In the genomic region with DNA sequence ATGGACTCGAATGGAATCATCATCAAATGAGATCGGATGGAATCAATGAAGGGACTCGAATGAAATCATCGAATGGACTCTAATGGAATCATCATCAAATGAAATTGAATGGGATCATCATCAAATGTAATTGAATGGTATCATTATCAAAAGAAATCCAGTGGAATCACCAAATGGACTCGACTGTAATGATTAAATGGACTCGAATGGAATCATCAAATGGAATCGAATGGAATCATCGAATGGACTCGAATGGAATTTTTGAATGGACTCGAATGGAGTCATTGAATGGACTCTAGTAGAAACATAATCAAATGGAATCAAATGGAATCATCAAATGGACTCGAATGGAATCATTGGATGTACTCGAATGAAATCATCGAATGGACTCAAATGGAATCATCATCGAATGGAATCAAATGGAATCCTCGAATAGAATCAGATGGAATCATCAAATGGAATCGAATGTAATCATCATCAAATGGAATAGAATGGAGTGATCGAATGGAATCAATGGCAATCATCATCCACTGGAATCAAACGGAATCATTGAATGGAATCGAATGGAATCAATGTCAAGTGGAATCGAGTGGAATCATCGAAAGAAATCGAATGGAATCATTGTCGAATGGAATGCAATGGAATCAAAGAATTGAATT, we compare ENCODE assay signal across 8 cellular contexts.
A peak's percentile ranks its signal among the peaks of the same experiment; 100 is the strongest.
DNase-seq lines count a peak whose midpoint lies in the region; ATAC-seq and TF ChIP-seq lines count a peak whose summit lies in the region.
"Not testable (repeated sequence)": the region's sequence is repeated elsewhere in the genome, so short reads cannot be mapped to it uniquely, and the experiment has no call there.

No MANE protein-coding gene starts in this region.

- POLR2A ChIA-PET in activated CD8-positive, alpha-beta T cell treated with anti-CD3 and anti-CD28 coated beads, Interleukin-2, amount 10 ng/mL, durations not matched to agents 7 days and 5 days (lab: Charles Lee): not testable (repeated sequence)

- H3K4me1 ChIP-seq in left lung: not testable (repeated sequence)

- not testable (repeated sequence) for H3K36me3 Mint-ChIP-seq in activated CD8-positive, alpha-beta T cell treated with anti-CD3 and anti-CD28 coated beads, Interleukin-2, amount 10 ng/mL, durations not matched to agents 7 days and 5 days (ENCODE audit: low read depth)

- H3K4me3 Mint-ChIP-seq in activated CD8-positive, alpha-beta T cell treated with anti-CD3 and anti-CD28 coated beads, Interleukin-2, amount 10 ng/mL, durations not matched to agents 7 days and 5 days: not testable (repeated sequence)

- not testable (repeated sequence) for H3K4me1 Mint-ChIP-seq in activated CD8-positive, alpha-beta T cell treated with anti-CD3 and anti-CD28 coated beads, Interleukin-2, amount 10 ng/mL, durations not matched to agents 7 days and 5 days (ENCODE audit: low read depth)

- ATAC-seq in GM19328 (IDR thresholded peaks at IDR 0.05; ENCODE audit: unreplicated experiment) (peak; percentile 9), HG02642 (IDR thresholded peaks at IDR 0.05; ENCODE audit: poor library complexity, unreplicated experiment) (peak; percentile 12), HG03460 (IDR thresholded peaks at IDR 0.05; ENCODE audit: unreplicated experiment) (peak; percentile 8), left lung (peak; percentile 3)
- peak; percentile 18 for ATAC-seq in activated CD8-positive, alpha-beta T cell treated with anti-CD3 and anti-CD28 coated beads, Interleukin-2, amount 10 ng/mL, durations not matched to agents 7 days and 5 days

- CTCF ChIA-PET in activated CD8-positive, alpha-beta T cell treated with anti-CD3 and anti-CD28 coated beads, Interleukin-2, amount 10 ng/mL, durations not matched to agents 7 days and 5 days (lab: Charles Lee): not testable (repeated sequence)

- not testable (repeated sequence) for H3K27me3 ChIP-seq in left lung

- peak overlapping the region; percentile 0 for H3K4me3 ChIP-seq in coronary artery
- H3K4me3 ChIP-seq in left lung: peak overlapping the region in 1 of 2 donors; percentile 0

- not testable (repeated sequence) for H3K36me3 ChIP-seq in left lung

- intact Hi-C loops in left lung (cut with DNase I): loop anchor here in 1 of 2 donors (1.0 kb wide), 1 partner anchor 12 kb away; no protein-coding TSS in a partner anchor

- DNase-seq in Ammon's horn (ENCODE audit: low spot score) (peak; percentile 5), left lung (peak in 1 of 2 donors; percentile 62)
- DNase-seq in activated CD8-positive, alpha-beta T cell treated with anti-CD3 and anti-CD28 coated beads, Interleukin-2, amount 10 ng/mL, durations not matched to agents 7 days and 5 days: peak; percentile 78
- not testable (repeated sequence) for DNase-seq in coronary artery (ENCODE audit: low spot score)
- DNase-seq in stimulated activated CD4-positive, alpha-beta T cell treated with anti-CD3 and anti-CD28 coated beads, Interleukin-1b, Interleukin-23, amount 100 ng/mL, for 48 hours: peak; percentile 24

- H3K9me3 ChIP-seq in left lung: peaks cover 14 to 22% of the 10 kb centered on the region in 2 donors

- H3K27ac ChIP-seq in coronary artery: not testable (repeated sequence)
- peak overlapping the region in 1 of 2 donors; percentile 0 for H3K27ac ChIP-seq in left lung

- TF ChIP-seq CTCF in coronary artery (IDR thresholded peaks at IDR 0.05); left lung (IDR thresholded peaks at IDR 0.05): not testable (repeated sequence)

- peaks cover 14% of the 10 kb centered on the region for H3K9me3 Mint-ChIP-seq in activated CD8-positive, alpha-beta T cell treated with anti-CD3 and anti-CD28 coated beads, Interleukin-2, amount 10 ng/mL, durations not matched to agents 7 days and 5 days (ENCODE audit: insufficient read depth)

- not testable (repeated sequence) for H3K27ac Mint-ChIP-seq in activated CD8-positive, alpha-beta T cell treated with anti-CD3 and anti-CD28 coated beads, Interleukin-2, amount 10 ng/mL, durations not matched to agents 7 days and 5 days

- H3K27me3 Mint-ChIP-seq in activated CD8-positive, alpha-beta T cell treated with anti-CD3 and anti-CD28 coated beads, Interleukin-2, amount 10 ng/mL, durations not matched to agents 7 days and 5 days (ENCODE audit: low read depth): not testable (repeated sequence)
